16 cellular contexts compared by ENCODE assay signal in genomic region chr4:76426272-76426671, GRCh38. TPM values are rescaled to one million over a fixed set of nuclear protein-coding genes. Genes with fewer than 3 reads are reported as not detected.
DNase-seq lines count a peak whose midpoint lies in the region; ATAC-seq and TF ChIP-seq lines count a peak whose summit lies in the region.
"Had no signal": no experiment of that assay in that cellular context is flagged by ENCODE, and none has a peak within 500 bp of the region (broad histone marks: within the 10 kb centered on the region; RNA-seq: fewer than 3 reads in every experiment).

No MANE protein-coding gene starts in this region.

- H3K79me2 ChIP-seq in HCT116 (ENCODE audit: insufficient read depth, low read length), result no peaks in the 10 kb centered on the region
- H3K79me2 ChIP-seq in mammary epithelial cell (ENCODE audit: insufficient read depth, low read length), result no peaks in the 10 kb centered on the region

- ATAC-seq in HCT116 (0 out of 2 replicates have a peak, but pooled peaks have one; percentile 66), left colon (peak; percentile 45), GM21526 (IDR thresholded peaks at IDR 0.05; ENCODE audit: low FRiP score, unreplicated experiment) (no peak)
- ATAC-seq: activated T-cell treated with anti-CD3 and anti-CD28 coated beads, Interleukin-2, amount 50 U/mL, for 72 hours; natural killer cell treated with Interleukin-12 subunit alpha and Interleukin-12 subunit beta and Interleukin-15 and Interleukin-18, amount 100 ng/mL, for 72 hours; T-helper 17 cell had no signal

- intact Hi-C loops in HCT116 (cut with micrococcal nuclease), result no loop called here
- intact Hi-C loops in mammary epithelial cell (cut with micrococcal nuclease), result loop anchor here (1.0 kb wide), 1 partner anchor 246 kb away; no protein-coding TSS in a partner anchor
- intact Hi-C loops in left colon (cut with DNase I, micrococcal nuclease), result no loop called here

- CTCF ChIA-PET in HCT116 (lab: Charles Lee) (no interaction called here), mammary epithelial cell (lab: Charles Lee; ENCODE audit: low non-redundant PET) (no interaction called here)

- dilution Hi-C loops in mammary epithelial cell (cut with HindIII; ENCODE audit: low sequenced_read_pairs), result loop anchor here (5.0 kb wide), 1 partner anchor 76 kb away; no protein-coding TSS in a partner anchor

- no peak overlapping the region for H3K4me3 ChIP-seq in HCT116 (replicated peaks in 1 of 2; ENCODE audit: low read depth in 1 of 2, low read length in 2 of 2)
- H3K4me3 ChIP-seq in mammary epithelial cell (replicated peaks in 1 of 3; ENCODE audit: insufficient read depth in 1 of 3, low read depth in 2 of 3, low read length in 3 of 3), result no peak overlapping the region
- H3K4me3 ChIP-seq in tibial nerve, result no peak overlapping the region

- no peak overlapping the region for H3K27ac ChIP-seq in C4-2B
- no peak overlapping the region for H3K27ac ChIP-seq in HCT116 (ENCODE audit: low read depth, low read length)
- H3K27ac ChIP-seq in mammary epithelial cell (ENCODE audit: insufficient read depth, low read depth, low read length), result no peak overlapping the region
- no peak overlapping the region for H3K27ac ChIP-seq in tibial nerve

- RAD21 ChIA-PET in HCT116 (lab: Charles Lee; ENCODE audit: low non-redundant PET in 1 of 2, low total read pairs in 2 of 2, uncharacterized antibody in 2 of 2, unreplicated experiment in 2 of 2), result no interaction called here

- 88% methylated on average over 2 of the region's 2 CpGs for WGBS in mammary epithelial cell (ENCODE audit: low coverage, missing lambda C conversion rate)
- WGBS in tibial nerve, 2 donors, result 67 to 75% methylated on average over 2 of the region's 2 CpGs

- TF ChIP-seq POLR2A in HCT116 (IDR thresholded peaks at IDR 0.05; ENCODE audit: borderline replicate concordance, extremely low read depth, insufficient read depth, insufficient read length) (no peak), tibial nerve (IDR thresholded peaks at IDR 0.05) (no peak)

- H3K36me3 ChIP-seq in HCT116 (ENCODE audit: control insufficient read depth in 1 of 2, insufficient read depth in 2 of 2, low read length in 2 of 2) (no peaks in the 10 kb centered on the region), mammary epithelial cell (ENCODE audit: insufficient read depth, low read length) (no peaks in the 10 kb centered on the region), tibial nerve (no peaks in the 10 kb centered on the region)

- H4K20me1 ChIP-seq in HCT116 (ENCODE audit: insufficient read depth) (no peaks in the 10 kb centered on the region), mammary epithelial cell (ENCODE audit: insufficient read depth, low read length) (no peaks in the 10 kb centered on the region)

- H3K9me3 ChIP-seq in HCT116 (ENCODE audit: control insufficient read depth in 1 of 2, insufficient read depth in 1 of 2, low read depth in 1 of 2, low read length in 2 of 2) (no peaks in the 10 kb centered on the region), mammary epithelial cell (replicated peaks; ENCODE audit: insufficient read depth, low read length) (no peaks in the 10 kb centered on the region), tibial nerve (no peaks in the 10 kb centered on the region)

- H3K27me3 ChIP-seq in HCT116 (ENCODE audit: insufficient read depth, low read length) (no peaks in the 10 kb centered on the region), mammary epithelial cell (ENCODE audit: insufficient read depth, low read length) (no peaks in the 10 kb centered on the region), tibial nerve (no peaks in the 10 kb centered on the region)

- H3K4me1 ChIP-seq in HCT116 (ENCODE audit: control insufficient read depth in 1 of 2, insufficient read depth in 2 of 2, low read length in 2 of 2), result peaks cover 0 to 5% of the 10 kb centered on the region in 2 experiments; a peak in 1 of 4 replicates
- H3K4me1 ChIP-seq in mammary epithelial cell (ENCODE audit: insufficient read depth, low read length), result peaks cover 10% of the 10 kb centered on the region
- peaks cover 0 to 8% (median 0%) of the 10 kb centered on the region in 4 donors for H3K4me1 ChIP-seq in tibial nerve

- TF ChIP-seq CTCF in C4-2B (conservative IDR thresholded peaks at IDR 0.05) (peak; percentile 40), HCT116 (IDR thresholded peaks at IDR 0.05 in 2 of 3, conservative IDR thresholded peaks at IDR 0.05 in 1 of 3; ENCODE audit: borderline replicate concordance in 1 of 3, insufficient read depth in 1 of 3, low read depth in 2 of 3, low read length in 2 of 3) (peak; percentile 17 to 31 (median 20); a peak in 3 of 6 replicates), mammary epithelial cell (conservative IDR thresholded peaks at IDR 0.05 in 1 of 2, IDR thresholded peaks at IDR 0.05 in 1 of 2; ENCODE audit: extremely low read depth in 1 of 2, insufficient read depth in 1 of 2, low read depth in 1 of 2, low read length in 2 of 2) (peak; percentile 26 to 46), tibial nerve (IDR thresholded peaks at IDR 0.05) (peak in 1 of 5 experiments; percentile 10)

- BruUV-seq in HCT116 (replicated peaks; lab: Mats Ljungman, UMichigan) (no TSS peak), mammary epithelial cell (replicated peaks; lab: Mats Ljungman, UMichigan) (no TSS peak)

- H2AFZ ChIP-seq in HCT116 (ENCODE audit: low read depth, low read length, poor library complexity, severe bottlenecking), result no peak overlapping the region
- no peak overlapping the region for H2AFZ ChIP-seq in mammary epithelial cell (ENCODE audit: low read depth, low read length)

- POLR2A ChIA-PET in HCT116 (lab: Charles Lee), result no interaction called here

- TF ChIP-seq RAD21 in HCT116 (IDR thresholded peaks at IDR 0.05; ENCODE audit: low read depth), result peak; percentile 55

- TF ChIP-seq EP300 in tibial nerve (IDR thresholded peaks at IDR 0.05), result no peak

- H3K9ac ChIP-seq in HCT116 (ENCODE audit: low read length), result no peak overlapping the region
- H3K9ac ChIP-seq in mammary epithelial cell (ENCODE audit: insufficient read depth, low read length), result no peak overlapping the region

- in situ Hi-C loops in mammary epithelial cell (cut with MboI; ENCODE audit: low sequenced_read_pairs in 2 of 2), result no loop called here

- H3K4me2 ChIP-seq in HCT116 (ENCODE audit: low read length) (no peak overlapping the region), mammary epithelial cell (ENCODE audit: insufficient read depth, low read depth, low read length) (no peak overlapping the region)

- no peaks in the 10 kb centered on the region for H3K9me2 ChIP-seq in HCT116 (ENCODE audit: insufficient read depth)

- no peak for DNase-seq in HCT116 (ENCODE audit: low read depth, low spot score)
- DNase-seq in mammary epithelial cell, result peak; percentile 20
- DNase-seq in left colon, result no peak
- no peak for DNase-seq in tibial nerve (ENCODE audit: low spot score in 2 of 2)
- DNase-seq in MV-4-11 (lab: John Stamatoyannopoulos, UW), result no peak
- no peak for DNase-seq in effector CD8-positive, alpha-beta T cell (lab: John Stamatoyannopoulos, UW)
- DNase-seq: activated CD4-positive, alpha-beta T cell treated with anti-CD3 and anti-CD28 coated beads, Interleukin-2, amount 10 ng/mL, durations not matched to agents 7 days and 5 days; activated T-cell treated with anti-CD3 and anti-CD28 coated beads, Interleukin-2, amount 50 U/mL, for 72 hours; glutamatergic neuron; T-helper 17 cell had no signal

TF ChIP-seq in HCT116, 20 proteins besides CTCF, POLR2A, EP300 and RAD21:
- TF ChIP-seq ATF3 (IDR thresholded peaks at IDR 0.05) (no peak), JUND (IDR thresholded peaks at IDR 0.05) (no peak), CEBPB (IDR thresholded peaks at IDR 0.05; ENCODE audit: low read depth) (no peak), EZH2phosphoT487 (IDR thresholded peaks at IDR 0.05; ENCODE audit: borderline replicate concordance) (no peak), SIN3A (IDR thresholded peaks at IDR 0.05; ENCODE audit: low read depth) (no peak)

RNA-seq across cellular contexts. Expression of gene CCDC158, which starts 5.3 kb away (rescaled TPM):
- total RNA-seq in HCT116 (2021; ENCODE audit: unreplicated experiment) (not detected), mammary epithelial cell (1 to 10 TPM in 1 of 2 donors, not detected in 1; 3.0 TPM), left colon (under 1 TPM in 1 of 2 donors, not detected in 1; 0.17 TPM), tibial nerve (1 to 10 TPM in 2 of 4 donors, under 1 TPM in 2; 0.39 to 8.4 (median 0.86) TPM)
- polyA plus RNA-seq in HCT116 (2012), result not detected in 2 replicates
- 0.02 TPM for polyA plus RNA-seq in mammary epithelial cell
- not detected for polyA minus RNA-seq in mammary epithelial cell
- total RNA-seq: activated CD4-positive, alpha-beta T cell treated with anti-CD3 and anti-CD28 coated beads, Interleukin-2, amount 10 ng/mL, durations not matched to agents 7 days and 5 days; activated T-cell treated with anti-CD3 and anti-CD28 coated beads, Interleukin-2, amount 50 U/mL, for 72 hours; G401; H4; natural killer cell treated with Interleukin-12 subunit alpha and Interleukin-12 subunit beta and Interleukin-15 and Interleukin-18, amount 100 ng/mL, for 72 hours; NCI-H460; T-helper 17 cell had no signal

RNA-seq across cellular contexts. Expression of gene SHROOM3, which starts 8.8 kb away (rescaled TPM):
- 22.5 TPM for total RNA-seq in HCT116 (2021; ENCODE audit: unreplicated experiment)
- 10.7 and 11.3 TPM in 2 replicates for polyA plus RNA-seq in HCT116 (2012)
- total RNA-seq in mammary epithelial cell, result 100 to 1,000 TPM in 1 of 2 donors, 10 to 100 TPM in 1; 32.8 to 136 TPM
- polyA plus RNA-seq in mammary epithelial cell, result 23.2 TPM
- polyA minus RNA-seq in mammary epithelial cell, result 62.8 TPM
- 100 to 1,000 TPM; 158 to 248 TPM for total RNA-seq in left colon
- 10 to 100 TPM; 28.0 to 49.8 (median 37.9) TPM for total RNA-seq in tibial nerve
- total RNA-seq: activated CD4-positive, alpha-beta T cell treated with anti-CD3 and anti-CD28 coated beads, Interleukin-2, amount 10 ng/mL, durations not matched to agents 7 days and 5 days; natural killer cell treated with Interleukin-12 subunit alpha and Interleukin-12 subunit beta and Interleukin-15 and Interleukin-18, amount 100 ng/mL, for 72 hours; T-helper 17 cell had no signal
